28 cellular contexts compared by ENCODE assay signal in genomic region chr1:236691348-236691747, GRCh38. TPM values are rescaled to one million over a fixed set of nuclear protein-coding genes. Genes with fewer than 3 reads are reported as not detected.
"Had no signal": no experiment of that assay in that cellular context is flagged by ENCODE, and none has a peak within 500 bp of the region (broad histone marks: within the 10 kb centered on the region; RNA-seq: fewer than 3 reads in every experiment).

No MANE protein-coding gene starts in this region.

- ATAC-seq: lower lobe of right lung; natural killer cell; right lobe of liver; stimulated activated naive B cell treated with anti-CD40 and anti-IgM and Interleukin-4, amounts not matched to agents 10 μg/mL and 1 μg/mL and 100 μg/mL, for 72 hours; stimulated activated naive CD8-positive, alpha-beta T cell treated with anti-CD3 and anti-CD28 coated beads, Interleukin-15, Interleukin-2, amounts not matched to agents 100 U/mL and 50 U/mL, for 24 hours had no signal

- H3K4me3 ChIP-seq: lower lobe of right lung, neural progenitor cell, right lobe of liver, skin epidermis, stomach, testis, thyroid gland, transverse colon, upper lobe of left lung, vagina had no signal

- H3K9ac ChIP-seq: neural progenitor cell, parathyroid adenoma had no signal

- DNase-seq: hypothalamus; immature natural killer cell; kidney; lower lobe of right lung; mammary epithelial cell; mesenchymal stem cell; naive B cell; natural killer cell; nephron progenitor cell; occipital lobe; right lobe of liver; stimulated activated CD4-positive, alpha-beta T cell treated with anti-CD3 and anti-CD28 coated beads, Interleukin-12 subunit alpha, Interleukin-12 subunit beta, amount 100 ng/mL, for 4 hours; stimulated activated CD4-positive, alpha-beta T cell treated with anti-CD3 and anti-CD28 coated beads, Interleukin-15, amount 100 ng/mL, for 24 hours; stimulated activated CD4-positive, alpha-beta T cell treated with anti-CD3 and anti-CD28 coated beads, Interleukin-2, amount 100 ng/mL, for 24 hours; stimulated activated CD4-positive, alpha-beta T cell treated with anti-CD3 and anti-CD28 coated beads, Interleukin-4, amount 100 ng/mL, for 1 hour; stimulated activated naive B cell treated with anti-CD40 and anti-IgM and Interleukin-4, amounts not matched to agents 10 μg/mL and 1 μg/mL and 100 μg/mL, for 72 hours; stimulated activated naive CD8-positive, alpha-beta T cell treated with anti-CD3 and anti-CD28 coated beads, Interleukin-15, Interleukin-2, amounts not matched to agents 100 U/mL and 50 U/mL, for 24 hours; stomach; testis; thyroid gland; transverse colon; upper lobe of left lung had no signal

- H3K36me3 ChIP-seq: lower lobe of right lung, neural progenitor cell, neutrophil, right lobe of liver, stomach, thyroid gland, transverse colon, upper lobe of left lung, vagina had no signal

- H3K9me3 ChIP-seq: lower lobe of right lung, neutrophil, right lobe of liver, stomach, testis, thyroid gland, transverse colon, upper lobe of left lung, vagina had no signal

- H3K27ac ChIP-seq: lower lobe of right lung, neural progenitor cell, neutrophil, parathyroid adenoma, right lobe of liver, skin epidermis, stomach, testis, thyroid gland, transverse colon, upper lobe of left lung, vagina had no signal

- H3K27me3 ChIP-seq: testis, thyroid gland, vagina had no signal

- H3K4me1 ChIP-seq: parathyroid adenoma, right lobe of liver had no signal

RNA-seq across cellular contexts. Expression of gene ACTN2, which starts 5.0 kb away (rescaled TPM):
- total RNA-seq: natural killer cell, osteocyte had no signal
- polyA plus RNA-seq: immature natural killer cell, mammary epithelial cell had no signal
